Comparison of ENCODE assay signal across 25 cellular contexts in the genomic region with DNA sequence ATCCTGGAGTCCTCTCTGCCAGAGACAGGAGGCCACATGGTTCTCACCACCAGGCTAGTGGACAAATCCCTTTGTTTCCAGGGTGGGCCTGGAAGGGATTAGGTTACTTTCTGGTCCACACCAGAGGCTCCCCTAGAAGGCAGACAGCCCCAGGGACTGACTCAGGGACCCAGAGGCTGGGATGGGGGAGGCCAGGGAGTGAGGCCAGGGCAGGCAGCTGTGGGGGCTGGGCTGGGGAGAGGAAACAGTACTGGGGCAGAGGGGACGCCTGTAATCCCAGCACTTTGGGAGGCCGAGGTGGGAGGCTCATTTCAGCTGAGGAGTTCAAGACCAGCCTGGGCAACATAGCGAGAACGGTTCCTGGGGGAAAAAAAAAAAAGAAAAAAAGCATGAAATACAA.
"Had no signal": no experiment of that assay in that cellular context is flagged by ENCODE, and none has a peak within 500 bp of the region (broad histone marks: within the 10 kb centered on the region; RNA-seq: fewer than 3 reads in every experiment).

No MANE protein-coding gene starts in this region.

- FAIRE-seq: bronchial epithelial cell, endometrium had no signal

- H3K27ac Mint-ChIP-seq: activated CD4-positive, alpha-beta T cell treated with anti-CD3 and anti-CD28 coated beads for 36 hours; activated naive CD8-positive, alpha-beta T cell treated with anti-CD3 and anti-CD28 coated beads, Interleukin-2, amount 10 ng/mL, durations not matched to agents 7 days and 5 days; activated T-helper 2 cell treated with anti-CD3 and anti-CD28 coated beads, Interferon-gamma antibody, Interleukin-2, Interleukin-4, amounts not matched to agents 10 μg/mL and 5 μg/mL and 100 μg/mL, durations not matched to agents 14 hours and 24 hours and 36 hours; natural killer cell; stimulated activated effector memory CD8-positive, alpha-beta T cell treated with anti-CD3 and anti-CD28 coated beads, Interleukin-12 subunit alpha, Interleukin-12 subunit beta, amount 100 ng/mL, for 72 hours; stimulated activated naive CD8-positive, alpha-beta T cell treated with anti-CD3 and anti-CD28 coated beads, Interleukin-15, amount 100 ng/mL, for 72 hours had no signal

- H3K4me3 Mint-ChIP-seq: activated CD4-positive, alpha-beta T cell treated with anti-CD3 and anti-CD28 coated beads for 36 hours; activated naive CD8-positive, alpha-beta T cell treated with anti-CD3 and anti-CD28 coated beads, Interleukin-2, amount 10 ng/mL, durations not matched to agents 7 days and 5 days; activated T-cell treated with anti-CD3 and anti-CD28 coated beads, Interleukin-2, amount 50 U/mL, for 4 hours; natural killer cell; stimulated activated effector memory CD8-positive, alpha-beta T cell treated with anti-CD3 and anti-CD28 coated beads, Interleukin-12 subunit alpha, Interleukin-12 subunit beta, amount 100 ng/mL, for 72 hours had no signal

- H3K36me3 ChIP-seq: lower lobe of right lung, neutrophil, ovary, tibial artery, uterus had no signal

- H3K9me3 Mint-ChIP-seq: activated naive CD8-positive, alpha-beta T cell treated with anti-CD3 and anti-CD28 coated beads, Interleukin-2, amount 10 ng/mL, durations not matched to agents 7 days and 5 days; activated T-cell treated with anti-CD3 and anti-CD28 coated beads, Interleukin-2, amount 50 U/mL, for 4 hours; activated T-helper 2 cell treated with anti-CD3 and anti-CD28 coated beads, Interferon-gamma antibody, Interleukin-2, Interleukin-4, amounts not matched to agents 10 μg/mL and 5 μg/mL and 100 μg/mL, durations not matched to agents 14 hours and 24 hours and 36 hours; natural killer cell; stimulated activated effector memory CD8-positive, alpha-beta T cell treated with anti-CD3 and anti-CD28 coated beads, Interleukin-12 subunit alpha, Interleukin-12 subunit beta, amount 100 ng/mL, for 72 hours; stimulated activated naive CD8-positive, alpha-beta T cell treated with anti-CD3 and anti-CD28 coated beads, Interleukin-15, amount 100 ng/mL, for 72 hours had no signal

- H3K9me3 ChIP-seq: lower lobe of right lung, neutrophil, ovary, tibial artery, uterus had no signal

- H3K4me1 ChIP-seq: foreskin keratinocyte, uterus had no signal

- H3K36me3 Mint-ChIP-seq: activated naive CD8-positive, alpha-beta T cell treated with anti-CD3 and anti-CD28 coated beads, Interleukin-2, amount 10 ng/mL, durations not matched to agents 7 days and 5 days; natural killer cell; stimulated activated effector memory CD8-positive, alpha-beta T cell treated with anti-CD3 and anti-CD28 coated beads, Interleukin-12 subunit alpha, Interleukin-12 subunit beta, amount 100 ng/mL, for 72 hours had no signal

- DNase-seq: activated CD4-positive, alpha-beta T cell treated with anti-CD3 and anti-CD28 coated beads for 36 hours; activated CD4-positive, alpha-beta T cell treated with anti-CD3 and anti-CD28 coated beads, Interleukin-2, amount 50 U/mL, for 4 hours; activated CD8-positive, alpha-beta memory T cell treated with anti-CD3 and anti-CD28 coated beads, Interleukin-2, amount 50 U/mL, for 48 hours; activated naive CD4-positive, alpha-beta T cell treated with Interleukin-2 at 50 U/mL for 16 hours; activated naive CD8-positive, alpha-beta T cell treated with anti-CD3 and anti-CD28 coated beads, Interleukin-2, amount 10 ng/mL, durations not matched to agents 7 days and 5 days; activated T-cell treated with anti-CD3 and anti-CD28 coated beads, Interleukin-2, amount 50 U/mL, for 4 hours; amniotic stem cell; foreskin keratinocyte; lower lobe of right lung; natural killer cell; ovary; right cardiac atrium; stimulated activated CD4-positive, alpha-beta T cell treated with anti-CD3 and anti-CD28 coated beads, Interleukin-2, amount 100 ng/mL, for 24 hours; stimulated activated naive CD8-positive, alpha-beta T cell treated with anti-CD3 and anti-CD28 coated beads, Interleukin-15, amount 100 ng/mL, for 72 hours; T-helper 1 cell; T-helper 9 cell; tibial artery; uterus had no signal

- H3K27ac ChIP-seq: coronary artery, foreskin keratinocyte, lower lobe of right lung, neutrophil, ovary, tibial artery had no signal

- H3K27me3 ChIP-seq: ovary, uterus had no signal

- ATAC-seq: activated CD4-positive, alpha-beta T cell treated with anti-CD3 and anti-CD28 coated beads for 36 hours; foreskin keratinocyte; left lobe of liver; natural killer cell; stimulated activated effector memory CD8-positive, alpha-beta T cell treated with anti-CD3 and anti-CD28 coated beads, Interleukin-12 subunit alpha, Interleukin-12 subunit beta, amount 100 ng/mL, for 72 hours had no signal
